9 cellular contexts compared by ENCODE assay signal in the genomic region with DNA sequence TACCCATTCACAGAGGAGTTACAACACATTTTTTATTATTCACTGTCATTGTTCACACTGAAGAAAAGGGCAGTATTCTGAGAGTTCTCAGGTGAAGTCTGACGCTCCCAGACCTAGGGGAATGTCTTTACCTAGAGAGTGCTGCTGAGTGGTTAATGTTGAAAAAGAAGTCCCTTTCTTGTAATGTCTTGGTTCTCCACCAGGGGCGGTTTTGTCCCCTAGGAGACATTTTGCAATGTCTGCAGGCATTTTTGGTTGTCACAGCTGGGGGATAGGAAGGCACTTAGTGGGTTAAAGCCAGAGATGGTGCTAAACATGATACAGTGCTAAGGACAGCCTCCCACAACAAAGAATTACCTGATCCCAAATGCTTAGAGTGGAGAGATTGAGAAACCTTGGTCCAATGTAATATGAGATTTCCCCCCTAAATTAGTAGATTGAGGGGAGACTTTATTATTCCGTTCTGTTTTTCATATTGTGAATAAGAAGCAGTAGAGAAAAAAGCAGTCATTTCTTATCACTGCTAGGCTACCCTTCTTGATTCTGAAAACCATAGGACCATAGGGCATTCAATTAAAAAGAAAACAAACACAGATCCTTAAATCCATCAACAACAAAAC. TPM values are rescaled to one million over a fixed set of nuclear protein-coding genes. Genes with fewer than 3 reads are reported as not detected.
A peak's percentile ranks its signal among the peaks of the same experiment; 100 is the strongest.
DNase-seq lines count a peak whose midpoint lies in the region; ATAC-seq and TF ChIP-seq lines count a peak whose summit lies in the region.
"Had no signal": no experiment of that assay in that cellular context is flagged by ENCODE, and none has a peak within 500 bp of the region (broad histone marks: within the 10 kb centered on the region; RNA-seq: fewer than 3 reads in every experiment).

No MANE protein-coding gene starts in this region.

- no peak overlapping the region for H3K4me3 Mint-ChIP-seq in Caco-2 (ENCODE audit: unreplicated experiment)
- no peak overlapping the region for H3K4me3 Mint-ChIP-seq in H9
- no peak overlapping the region for H3K4me3 Mint-ChIP-seq in activated CD4-positive, alpha-beta T cell treated with anti-CD3 and anti-CD28 coated beads, Interleukin-2, amount 10 ng/mL, durations not matched to agents 24 days and 14 days
- H3K4me3 Mint-ChIP-seq: IgD-negative memory B cell had no signal

- H3K4me1 Mint-ChIP-seq in Caco-2 (ENCODE audit: low read depth, unreplicated experiment) (peaks cover 29% of the 10 kb centered on the region), H9 (peaks cover 11 to 21% of the 10 kb centered on the region in 2 experiments; a peak in 3 of 4 replicates)
- H3K4me1 Mint-ChIP-seq in activated CD4-positive, alpha-beta T cell treated with anti-CD3 and anti-CD28 coated beads, Interleukin-2, amount 10 ng/mL, durations not matched to agents 24 days and 14 days: peaks cover 11% of the 10 kb centered on the region

- no peak overlapping the region for H2AK5ac ChIP-seq in H9 (ENCODE audit: insufficient read length, low read length)

- H3K9me3 Mint-ChIP-seq in Caco-2 (ENCODE audit: unreplicated experiment) (peaks cover 1% of the 10 kb centered on the region), H9 (peaks cover 14 to 21% of the 10 kb centered on the region in 2 experiments)
- no peaks in the 10 kb centered on the region for H3K9me3 Mint-ChIP-seq in activated CD4-positive, alpha-beta T cell treated with anti-CD3 and anti-CD28 coated beads, Interleukin-2, amount 10 ng/mL, durations not matched to agents 24 days and 14 days

- intact Hi-C loops in Caco-2 (cut with micrococcal nuclease; ENCODE audit: unreplicated experiment): no loop called here
- intact Hi-C loops in activated CD4-positive, alpha-beta T cell treated with anti-CD3 and anti-CD28 coated beads, Interleukin-2, amount 10 ng/mL, durations not matched to agents 24 days and 14 days (cut with micrococcal nuclease): no loop called here

- H3K4me1 ChIP-seq in Caco-2 (peaks cover 5% of the 10 kb centered on the region), H9 (ENCODE audit: insufficient read depth, low read length) (no peaks in the 10 kb centered on the region)

- H2AFZ ChIP-seq in H9 (ENCODE audit: low read length): no peak overlapping the region

- H3T11ph ChIP-seq in H9 (ENCODE audit: low read length): no peak overlapping the region

- H3K27ac ChIP-seq in H9 (ENCODE audit: insufficient read length, low read depth, low read length): no peak overlapping the region

- H3K27me3 Mint-ChIP-seq in Caco-2 (ENCODE audit: insufficient read depth, unreplicated experiment) (no peaks in the 10 kb centered on the region), H9 (ENCODE audit: low read depth) (no peaks in the 10 kb centered on the region)
- no peaks in the 10 kb centered on the region for H3K27me3 Mint-ChIP-seq in activated CD4-positive, alpha-beta T cell treated with anti-CD3 and anti-CD28 coated beads, Interleukin-2, amount 10 ng/mL, durations not matched to agents 24 days and 14 days
- H3K27me3 Mint-ChIP-seq: IgD-negative memory B cell had no signal

- H3K27me3 ChIP-seq in Caco-2 (replicated peaks; ENCODE audit: control insufficient read depth, insufficient read depth, low read length): no peaks in the 10 kb centered on the region
- H3K27me3 ChIP-seq in H9 (ENCODE audit: insufficient read depth, low read length): no peaks in the 10 kb centered on the region
- H3K27me3 ChIP-seq in kidney epithelial cell (ENCODE audit: control insufficient read depth, insufficient read depth, low read length): no peaks in the 10 kb centered on the region

- peak in 1 of 2 experiments; percentile 43 for DNase-seq in Caco-2
- peak; percentile 66 for DNase-seq in H9
- DNase-seq in activated CD4-positive, alpha-beta T cell treated with anti-CD3 and anti-CD28 coated beads, Interleukin-2, amount 10 ng/mL, durations not matched to agents 24 days and 14 days: peak; percentile 73
- no peak for DNase-seq in kidney epithelial cell (ENCODE audit: low read depth)
- no peak for DNase-seq in GDM1 (lab: John Stamatoyannopoulos, UW)

- no peak overlapping the region for H4K5ac ChIP-seq in H9 (ENCODE audit: insufficient read length, low read depth, low read length)

- H3K27ac Mint-ChIP-seq in Caco-2 (ENCODE audit: unreplicated experiment) (no peak overlapping the region), H9 (no peak overlapping the region)
- H3K27ac Mint-ChIP-seq in activated CD4-positive, alpha-beta T cell treated with anti-CD3 and anti-CD28 coated beads, Interleukin-2, amount 10 ng/mL, durations not matched to agents 24 days and 14 days: no peak overlapping the region
- H3K27ac Mint-ChIP-seq: IgD-negative memory B cell had no signal

- H2BK120ac ChIP-seq in H9 (ENCODE audit: low read depth, low read length, poor library complexity, severe bottlenecking): no peak overlapping the region

- H3K4me3 ChIP-seq in Caco-2 (ENCODE audit: low read depth, low read length) (no peak overlapping the region), kidney epithelial cell (ENCODE audit: low read depth, low read length) (no peak overlapping the region)

- no CpG with 5 or more reads among the region's 3 CpGs for WGBS in H9 (ENCODE audit: extremely low coverage, insufficient read length, low lambda C conversion rate)

- H4K91ac ChIP-seq in H9 (ENCODE audit: insufficient read length, low read depth, low read length): no peak overlapping the region

- no peak overlapping the region for H3K56ac ChIP-seq in H9 (ENCODE audit: insufficient read length, low read depth, low read length)

- BruUV-seq in Caco-2 (replicated peaks; lab: Mats Ljungman, UMichigan): no TSS peak

- H3K36me3 Mint-ChIP-seq in Caco-2 (ENCODE audit: insufficient read depth, unreplicated experiment) (no peaks in the 10 kb centered on the region), H9 (ENCODE audit: insufficient read depth in 1 of 3, low read depth in 3 of 3) (peaks cover 14 to 21% (median 17%) of the 10 kb centered on the region in 3 experiments)
- H3K36me3 Mint-ChIP-seq in activated CD4-positive, alpha-beta T cell treated with anti-CD3 and anti-CD28 coated beads, Interleukin-2, amount 10 ng/mL, durations not matched to agents 24 days and 14 days (ENCODE audit: low read depth): peaks cover 17% of the 10 kb centered on the region

- no peaks in the 10 kb centered on the region for H3K23me2 ChIP-seq in H9 (ENCODE audit: insufficient read length, low read depth, low read length, poor library complexity, severe bottlenecking)

- H3K18ac ChIP-seq in H9 (ENCODE audit: insufficient read length, low read depth, low read length): no peak overlapping the region

- H3K4ac ChIP-seq in H9 (ENCODE audit: low read depth, low read length): no peak overlapping the region

- no peaks in the 10 kb centered on the region; the same call in 1 of the 2 replicates for H3K79me2 ChIP-seq in H9 (ENCODE audit: insufficient read depth, low read length)

- no peak overlapping the region for H2BK20ac ChIP-seq in H9 (ENCODE audit: low read depth, low read length, poor library complexity, severe bottlenecking)

- no peak for ATAC-seq in HG03108 (IDR thresholded peaks at IDR 0.05; ENCODE audit: unreplicated experiment)
- no peak for ATAC-seq in GM21576 (IDR thresholded peaks at IDR 0.05; ENCODE audit: unreplicated experiment)
- no peak for ATAC-seq in GM21360 (IDR thresholded peaks at IDR 0.05; ENCODE audit: unreplicated experiment)

- H3K9me3 ChIP-seq in Caco-2 (no peaks in the 10 kb centered on the region), H9 (ENCODE audit: control insufficient read depth, low read depth, low read length) (no peaks in the 10 kb centered on the region)

- no peak overlapping the region for H3K23ac ChIP-seq in H9 (ENCODE audit: insufficient read length, low read depth, low read length)

- no peaks in the 10 kb centered on the region for H4K20me1 ChIP-seq in H9 (ENCODE audit: control insufficient read depth, insufficient read depth, insufficient read length)

- H2BK5ac ChIP-seq in H9 (ENCODE audit: insufficient read length, low read length): no peak overlapping the region

- H3K79me1 ChIP-seq in H9 (ENCODE audit: insufficient read depth, low read depth, low read length, poor library complexity, severe bottlenecking): peaks cover 4% of the 10 kb centered on the region

- POLR2A ChIA-PET in Caco-2 (lab: Charles Lee): no interaction called here

- no peak overlapping the region for H3K4me2 ChIP-seq in H9 (ENCODE audit: insufficient read depth, insufficient read length, low read length)

- no peak overlapping the region for H2BK12ac ChIP-seq in H9 (ENCODE audit: insufficient read length, low read depth, low read length)

- H2BK15ac ChIP-seq in H9 (ENCODE audit: low read depth, low read length): no peak overlapping the region

- CTCF ChIA-PET in Caco-2 (lab: Charles Lee): no interaction called here

- H3K9ac ChIP-seq in H9 (ENCODE audit: extremely low read depth, insufficient read length, low read length): no peak overlapping the region

- H3K36me3 ChIP-seq in Caco-2 (ENCODE audit: control insufficient read depth, insufficient read depth, low read length) (no peaks in the 10 kb centered on the region; the same call in 1 of the 2 replicates), kidney epithelial cell (ENCODE audit: control insufficient read depth, insufficient read depth, low read length) (no peaks in the 10 kb centered on the region)

- no peak overlapping the region for H4K8ac ChIP-seq in H9 (replicated peaks; ENCODE audit: insufficient read length, low read depth, low read length)

- H3K14ac ChIP-seq in H9 (ENCODE audit: insufficient read depth, low read length): no peak overlapping the region

- peak; percentile 23 to 77 for TF ChIP-seq CTCF in Caco-2 (IDR thresholded peaks at IDR 0.05; ENCODE audit: insufficient read depth in 1 of 2, low read depth in 1 of 2, low read length in 1 of 2, severe bottlenecking in 1 of 2, unreplicated experiment in 1 of 2)
- TF ChIP-seq CTCF in H9 (conservative IDR thresholded peaks at IDR 0.05): peak; percentile 81
- TF ChIP-seq CTCF in kidney epithelial cell (IDR thresholded peaks at IDR 0.05; ENCODE audit: insufficient read depth, low read length, poor library complexity, severe bottlenecking): peak; percentile 46

RNA-seq across cellular contexts. Expression of gene UMAD1, which starts 13.1 kb away (rescaled TPM):
- 20.0 and 20.3 TPM in 2 replicates for total RNA-seq in Caco-2 (2022)
- 8.5 and 8.9 TPM in 2 replicates for total RNA-seq in H9 (2021)
- 11.8 and 12.4 TPM in 2 replicates for total RNA-seq in activated CD4-positive, alpha-beta T cell treated with anti-CD3 and anti-CD28 coated beads, Interleukin-2, amount 10 ng/mL, durations not matched to agents 24 days and 14 days
- total RNA-seq in kidney epithelial cell: 10.7 and 16.2 TPM in 2 replicates

Comparison
In these comparisons a context has a peak if more than half of its experiments do, and no peak if none do; other contexts are left out.
1. DNase-seq: peak in H9 (single experiment) and activated CD4-positive, alpha-beta T cell treated with anti-CD3 and anti-CD28 coated beads, Interleukin-2, amount 10 ng/mL, durations not matched to agents 24 days and 14 days (single experiment); none in kidney epithelial cell (single experiment) and GDM1 (single experiment).
2. Peak in every context shown above with its lines, with median percentiles within 50 percentile points of each other: CTCF ChIP-seq.